8 cellular contexts compared by ENCODE assay signal in the genomic region with DNA sequence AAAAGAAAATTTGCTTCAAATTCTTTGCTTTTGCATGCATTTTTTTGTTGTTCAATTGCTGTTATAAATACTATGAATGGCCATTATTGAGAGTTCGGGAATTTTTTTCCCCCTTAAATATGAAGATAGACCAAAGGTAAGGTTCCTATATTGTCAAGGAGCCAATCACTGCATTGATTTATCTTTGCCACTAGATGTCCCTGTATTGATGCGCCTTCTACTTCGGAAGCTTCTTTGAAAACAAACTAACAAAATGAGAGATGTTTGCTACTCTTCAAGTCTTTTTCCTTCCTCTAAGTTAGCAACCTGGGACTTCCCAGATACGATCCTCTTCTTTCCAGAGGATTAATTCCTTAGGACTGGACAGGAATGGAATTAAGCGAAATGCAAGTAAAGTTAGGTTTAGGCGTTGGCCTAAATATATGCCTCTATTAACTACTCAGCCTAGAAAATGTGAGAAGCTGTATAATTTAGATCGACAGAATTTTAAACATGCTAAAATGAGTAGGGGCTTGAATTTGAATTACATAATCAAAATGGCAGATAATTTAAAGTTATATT.
A peak's percentile ranks its signal among the peaks of the same experiment; 100 is the strongest.
DNase-seq lines count a peak whose midpoint lies in the region; ATAC-seq lines count a peak whose summit lies in the region.

No MANE protein-coding gene starts in this region.

- peak; percentile 52 for ATAC-seq in HG03442 (IDR thresholded peaks at IDR 0.05; ENCODE audit: unreplicated experiment)
- ATAC-seq in Right ventricle myocardium superior (ENCODE audit: poor library complexity) = peak; percentile 74
- ATAC-seq in HG03469 (IDR thresholded peaks at IDR 0.05; ENCODE audit: unreplicated experiment) = no peak
- ATAC-seq in GM19455 (IDR thresholded peaks at IDR 0.05; ENCODE audit: unreplicated experiment) = no peak

- peak; percentile 48 for DNase-seq in EL
- peak; percentile 8 for DNase-seq in RPMI8226
- no peak for DNase-seq in Right ventricle myocardium superior
- peak; percentile 65 for DNase-seq in superior temporal gyrus (ENCODE audit: extremely low spot score)
- DNase-seq in ureter (ENCODE audit: low spot score) = no peak

- intact Hi-C loops in Right ventricle myocardium superior (cut with DNase I) = loop anchor here (10.0 kb wide), 1 partner anchor 137 kb away; no protein-coding TSS in a partner anchor

Comparison
In these comparisons a context has a peak if more than half of its experiments do, and no peak if none do; other contexts are left out.
1. DNase-seq: peak in EL (single experiment), RPMI8226 (single experiment) and superior temporal gyrus (single experiment); none in Right ventricle myocardium superior (single experiment) and ureter (single experiment).
2. ATAC-seq: peak in HG03442 (single experiment) and Right ventricle myocardium superior (single experiment); none in HG03469 (single experiment) and GM19455 (single experiment).